In genomic region chr6:26553739-26554668, GRCh38 we compare ENCODE assay signal across 1 cellular context.
TF ChIP-seq lines count a peak whose summit lies in the region.

No MANE protein-coding gene starts in this region.

TF ChIP-seq in neural cell, 6 proteins besides CTCF, POLR2A, EP300 and RAD21 (continued from another document):
- TF ChIP-seq SMC3 (conservative IDR thresholded peaks at IDR 0.05; ENCODE audit: poor library complexity), result no peak
TF ChIP-seq in neural cell: peak in this region for 0.
